ENCODE assay signal across 8 cellular contexts in the genomic region with DNA sequence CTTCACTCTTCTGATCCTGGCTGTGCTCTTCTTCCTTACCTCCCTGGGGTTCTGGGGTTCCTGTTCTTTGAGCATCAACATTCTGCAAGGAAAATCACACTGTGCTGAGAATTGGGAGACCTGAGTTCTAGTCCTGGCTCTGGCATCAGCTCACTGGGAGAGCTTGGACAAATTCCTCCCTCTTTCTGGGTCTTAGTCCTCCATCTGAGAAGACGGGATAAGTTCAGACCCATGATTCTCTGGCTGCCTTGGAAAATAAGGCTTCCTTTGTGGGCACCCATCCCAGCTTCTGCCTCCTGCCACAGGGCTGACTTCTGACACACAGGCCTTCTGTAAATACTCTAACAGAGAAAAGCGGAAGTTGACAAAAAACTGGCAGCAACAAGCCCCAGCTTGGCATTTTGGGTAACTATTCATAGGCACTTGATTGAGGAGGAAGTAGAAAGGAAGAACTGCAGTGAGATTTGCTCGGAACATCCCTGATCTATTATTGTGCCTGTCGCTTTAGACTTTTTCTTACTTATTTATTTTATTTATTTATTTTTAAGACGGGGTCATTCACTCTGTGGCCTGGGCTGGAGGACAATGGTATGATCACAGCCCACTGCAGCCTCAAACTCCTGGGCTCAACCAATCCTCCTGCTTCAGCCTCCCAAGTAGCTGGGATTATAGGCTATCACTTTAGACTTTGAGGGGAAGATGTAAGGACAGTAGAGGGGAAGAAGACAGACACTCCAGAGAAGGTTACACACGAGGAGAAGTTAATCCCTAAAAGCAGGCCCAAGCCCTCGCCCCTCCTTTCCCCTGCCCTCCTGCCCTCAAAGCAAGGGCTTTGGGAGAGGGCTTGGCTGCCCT. TPM values are rescaled to one million over a fixed set of nuclear protein-coding genes. Genes with fewer than 3 reads are reported as not detected.
A peak's percentile ranks its signal among the peaks of the same experiment; 100 is the strongest.
DNase-seq lines count a peak whose midpoint lies in the region; ATAC-seq, FAIRE-seq and TF ChIP-seq lines count a peak whose summit lies in the region.

No MANE protein-coding gene starts in this region.

- intact Hi-C loops in GM12878 (cut with micrococcal nuclease; ENCODE audit: unreplicated experiment) (no loop called here), left colon (cut with DNase I, micrococcal nuclease) (no loop called here)

- ATAC-seq in HG02763 (IDR thresholded peaks at IDR 0.05; ENCODE audit: unreplicated experiment): peak; percentile 52
- ATAC-seq in GM12878: peak; percentile 90
- peak; percentile 86 for ATAC-seq in left colon
- peak; percentile 81 for ATAC-seq in stimulated activated naive CD8-positive, alpha-beta T cell treated with anti-CD3 and anti-CD28 coated beads, Interleukin-15, Interleukin-2, amounts not matched to agents 100 U/mL and 50 U/mL, for 24 hours
- ATAC-seq in HG03520 (IDR thresholded peaks at IDR 0.05; ENCODE audit: unreplicated experiment): no peak

- DNase-seq in GM12891 (ENCODE audit: insufficient read length, low spot score): no peak
- no peak for DNase-seq in RWPE1 (ENCODE audit: low spot score)
- DNase-seq in GM12878 (ENCODE audit: low read depth, low spot score): no peak
- DNase-seq in left colon: peak; percentile 53 to 66
- DNase-seq in stimulated activated naive CD8-positive, alpha-beta T cell treated with anti-CD3 and anti-CD28 coated beads, Interleukin-15, Interleukin-2, amounts not matched to agents 100 U/mL and 50 U/mL, for 24 hours: peak; percentile 45
- no peak for DNase-seq in NCI-H128 (lab: John Stamatoyannopoulos, UW; ENCODE audit: unreplicated experiment)

- peak; percentile 54 for FAIRE-seq in GM12891 (lab: Jason Lieb, UNC)
- FAIRE-seq in GM12878 (lab: Jason Lieb, UNC): peak; percentile 49

- peaks cover 0 to 3% of the 10 kb centered on the region in 2 experiments; a peak in 1 of 4 replicates for H3K36me3 ChIP-seq in GM12878 (ENCODE audit: control insufficient read depth in 2 of 2, insufficient read depth in 2 of 2, low read length in 1 of 2)

- no peak; the same call in 1 of the 2 replicates for TF ChIP-seq RAD21 in GM12878 (IDR thresholded peaks at IDR 0.05; ENCODE audit: insufficient read depth, low read depth, low read length)

- H3K4me3 ChIP-seq in GM12878: 0 out of 2 replicates have a peak overlapping the region, but pooled peaks have one; percentile 20

- H3K27ac ChIP-seq in RWPE1 (peak overlapping the region; percentile 75), GM12878 (ENCODE audit: control insufficient read depth, insufficient read depth) (peak overlapping the region; percentile 89)

- H3K4me2 ChIP-seq in GM12878 (ENCODE audit: control insufficient read depth, insufficient read depth): peak overlapping the region; percentile 94

- peaks cover 16% of the 10 kb centered on the region for H3K4me1 ChIP-seq in GM12878 (ENCODE audit: control insufficient read depth, insufficient read depth, low read length)

- H3K27me3 ChIP-seq in GM12878 (replicated peaks in 1 of 2; ENCODE audit: control insufficient read depth in 2 of 2, insufficient read depth in 2 of 2, low read length in 1 of 2): no peaks in the 10 kb centered on the region

- TF ChIP-seq CTCF in RWPE1 (conservative IDR thresholded peaks at IDR 0.05; ENCODE audit: low read depth) (no peak), GM12878 (IDR thresholded peaks at IDR 0.05 in 2 of 3, conservative IDR thresholded peaks at IDR 0.05 in 1 of 3; ENCODE audit: control insufficient read depth in 2 of 3, extremely low read depth in 1 of 3, insufficient read depth in 1 of 3, low read depth in 3 of 3, low read length in 3 of 3) (no peak)

- SMC1A ChIA-PET in GM12878 (lab: Charles Lee; ENCODE audit: uncharacterized antibody, unreplicated experiment): interaction anchor here (1.0 to 3.0 kb wide), 14 partner anchors 9 to 181 kb away, joined by 3 to 35 read pairs (median 6); a partner anchor contains a TSS

- H3K79me2 ChIP-seq in GM12878 (ENCODE audit: control insufficient read depth, insufficient read depth, low read length): peaks cover 11% of the 10 kb centered on the region

- no peaks in the 10 kb centered on the region for H4K20me1 ChIP-seq in GM12878 (ENCODE audit: control insufficient read depth, insufficient read depth)

- TSS peak; percentile 95 for BruUV-seq in GM12878 (replicated peaks; lab: Mats Ljungman, UMichigan)

- H3K9me3 ChIP-seq in GM12878 (replicated peaks; ENCODE audit: control insufficient read depth, insufficient read depth, low read length): no peaks in the 10 kb centered on the region; the same call in 2 of the 3 replicates

- H2AFZ ChIP-seq in GM12878 (ENCODE audit: control insufficient read depth, low read depth, low read length): peak overlapping the region; percentile 40

- CTCF ChIA-PET in RWPE1 (lab: Yijun Ruan, JAX): no interaction called here
- CTCF ChIA-PET in GM12878 (lab: Yijun Ruan, JAX): interaction anchor here (0.8 to 1.8 kb wide), 8 partner anchors 9 to 40 kb away, joined by 3 to 11 read pairs (median 6); no protein-coding TSS in a partner anchor

- TF ChIP-seq POLR2A in GM12891 (IDR thresholded peaks at IDR 0.05; ENCODE audit: low read depth, low read length): peak; percentile 50; the same call in 1 of the 2 replicates
- TF ChIP-seq POLR2A in GM12878 (IDR thresholded peaks at IDR 0.05; ENCODE audit: low read depth, low read length): peak; percentile 51; the same call in 1 of the 2 replicates

- peak overlapping the region; percentile 63 for H3K9ac ChIP-seq in GM12878 (ENCODE audit: control insufficient read depth, insufficient read depth, low read length)

- RAD21 ChIA-PET in GM12878 (lab: Charles Lee; ENCODE audit: unreplicated experiment): interaction anchor here (0.7 to 3.8 kb wide), 14 partner anchors 9 to 292 kb away, joined by 3 to 26 read pairs (median 10); a partner anchor contains a TSS

- in situ Hi-C loops in GM12878 (cut with MboI): loop anchor here (5.0 kb wide), 1 partner anchor 42 kb away; no protein-coding TSS in a partner anchor

- no peak for TF ChIP-seq EP300 in GM12878 (IDR thresholded peaks at IDR 0.05; ENCODE audit: borderline replicate concordance in 1 of 2, control insufficient read depth in 1 of 2, low read depth in 2 of 2, low read length in 2 of 2)

- 16% methylated on average over 7 of the region's 7 CpGs for WGBS in GM12878 (ENCODE audit: insufficient coverage, insufficient replicate concordance, low lambda C conversion rate, missing lambda C conversion rate)

- POLR2A ChIA-PET in RWPE1 (lab: Yijun Ruan, JAX; ENCODE audit: low non-redundant PET) (no interaction called here), GM12878 (lab: Charles Lee) (interaction anchor here (0.5 to 5.0 kb wide), 15 partner anchors 10 to 462 kb away, joined by 3 to 81 read pairs (median 5); no protein-coding TSS in a partner anchor)

TF ChIP-seq in GM12891, 5 proteins besides CTCF, POLR2A, EP300 and RAD21:
- TF ChIP-seq POLR2AphosphoS5 (IDR thresholded peaks at IDR 0.05; ENCODE audit: low read depth, low read length) (no peak), TAF1 (IDR thresholded peaks at IDR 0.05; ENCODE audit: low read depth, low read length) (peak; percentile 58; the same call in 1 of the 2 replicates), PAX5 (IDR thresholded peaks at IDR 0.05; ENCODE audit: insufficient read depth, low read length, severe bottlenecking) (no peak), POU2F2 (IDR thresholded peaks at IDR 0.05; ENCODE audit: low read depth, low read length) (no peak), SPI1 (IDR thresholded peaks at IDR 0.05; ENCODE audit: low read depth, low read length) (peak; percentile 77)

TF ChIP-seq in GM12878, 131 proteins besides CTCF, POLR2A, EP300 and RAD21 (continues in another document):
- TF ChIP-seq SREBF2 (IDR thresholded peaks at IDR 0.05; ENCODE audit: low read length) (no peak), MEF2A (IDR thresholded peaks at IDR 0.05; ENCODE audit: insufficient read depth, low read depth, low read length) (no peak)
- TF ChIP-seq, protein P1, sequence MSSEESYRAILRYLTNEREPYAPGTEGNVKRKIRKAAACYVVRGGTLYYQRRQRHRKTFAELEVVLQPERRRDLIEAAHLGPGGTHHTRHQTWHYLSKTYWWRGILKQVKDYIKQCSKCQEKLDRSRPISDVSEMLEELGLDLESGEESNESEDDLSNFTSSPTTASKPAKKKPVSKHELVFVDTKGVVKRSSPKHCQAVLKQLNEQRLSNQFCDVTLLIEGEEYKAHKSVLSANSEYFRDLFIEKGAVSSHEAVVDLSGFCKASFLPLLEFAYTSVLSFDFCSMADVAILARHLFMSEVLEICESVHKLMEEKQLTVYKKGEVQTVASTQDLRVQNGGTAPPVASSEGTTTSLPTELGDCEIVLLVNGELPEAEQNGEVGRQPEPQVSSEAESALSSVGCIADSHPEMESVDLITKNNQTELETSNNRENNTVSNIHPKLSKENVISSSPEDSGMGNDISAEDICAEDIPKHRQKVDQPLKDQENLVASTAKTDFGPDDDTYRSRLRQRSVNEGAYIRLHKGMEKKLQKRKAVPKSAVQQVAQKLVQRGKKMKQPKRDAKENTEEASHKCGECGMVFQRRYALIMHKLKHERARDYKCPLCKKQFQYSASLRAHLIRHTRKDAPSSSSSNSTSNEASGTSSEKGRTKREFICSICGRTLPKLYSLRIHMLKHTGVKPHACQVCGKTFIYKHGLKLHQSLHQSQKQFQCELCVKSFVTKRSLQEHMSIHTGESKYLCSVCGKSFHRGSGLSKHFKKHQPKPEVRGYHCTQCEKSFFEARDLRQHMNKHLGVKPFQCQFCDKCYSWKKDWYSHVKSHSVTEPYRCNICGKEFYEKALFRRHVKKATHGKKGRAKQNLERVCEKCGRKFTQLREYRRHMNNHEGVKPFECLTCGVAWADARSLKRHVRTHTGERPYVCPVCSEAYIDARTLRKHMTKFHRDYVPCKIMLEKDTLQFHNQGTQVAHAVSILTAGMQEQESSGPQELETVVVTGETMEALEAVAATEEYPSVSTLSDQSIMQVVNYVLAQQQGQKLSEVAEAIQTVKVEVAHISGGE (CRISPR knock-in tag; IDR thresholded peaks at IDR 0.05): no peak

RNA-seq across cellular contexts. Expression of a gene that starts 7.9 kb away (rescaled TPM):
- 235 TPM for polyA plus RNA-seq in GM12891 (2012; ENCODE audit: low read depth, missing spikeins)
- total RNA-seq in GM12878 (2013; cell fraction: nucleolus; rRNA removed): 26.7 and 27.7 TPM in 2 replicates
- 64.0 and 84.2 TPM in 2 replicates for total RNA-seq in GM12878 (2014; rRNA removed)
- 45.5 and 47.3 TPM in 2 replicates for total RNA-seq in GM12878 (2014; rRNA removed; fragmentation: Illumina TruSeq; extraction: Trizol)
- total RNA-seq in GM12878 (2021): 494 and 497 TPM in 2 replicates
- 211 TPM for polyA plus RNA-seq in GM12878 (2011; ENCODE audit: low read depth)
- 83.5 and 121 TPM in 2 replicates for polyA plus RNA-seq in GM12878 (2011; rRNA removed)
- polyA plus RNA-seq in GM12878 (2011; cell fraction: cytosol; rRNA removed): 149 and 196 TPM in 2 replicates
- polyA plus RNA-seq in GM12878 (2011; cell fraction: nucleus; rRNA removed): 123 and 173 TPM in 2 replicates
- 433 and 458 TPM in 2 replicates for polyA plus RNA-seq in GM12878 (2012)
- polyA plus RNA-seq in GM12878 (2014; fragmentation: Illumina TruSeq; extraction: Trizol): 304 and 338 TPM in 2 replicates
- polyA plus RNA-seq in GM12878 (2014; fragmentation: Nextera tagmentation; extraction: Ambion mirVana): 10 to 100 TPM; 24.4 to 28.9 TPM
- polyA plus RNA-seq in GM12878 (2014; rRNA removed): 221 and 272 TPM in 2 replicates
- polyA plus RNA-seq in GM12878 (2016; fragmentation: Nextera tagmentation; extraction: Ambion mirVana): 100 to 1,000 TPM; 138 to 259 TPM
- 85.5 and 116 TPM in 2 replicates for polyA minus RNA-seq in GM12878 (2011; rRNA and poly(A)+ RNA removed)
- polyA minus RNA-seq in GM12878 (2011; cell fraction: cytosol; rRNA and poly(A)+ RNA removed): 83.9 and 87.5 TPM in 2 replicates
- 37.4 and 58.0 TPM in 2 replicates for polyA minus RNA-seq in GM12878 (2011; cell fraction: nucleus; rRNA and poly(A)+ RNA removed)
- total RNA-seq in left colon: 100 to 1,000 TPM; 263 to 293 TPM

Comparison
In these comparisons a context has a peak if more than half of its experiments do, and no peak if none do; other contexts are left out.
1. DNase-seq: peak in left colon (2 of 2) and stimulated activated naive CD8-positive, alpha-beta T cell treated with anti-CD3 and anti-CD28 coated beads, Interleukin-15, Interleukin-2, amounts not matched to agents 100 U/mL and 50 U/mL, for 24 hours (single experiment); none in GM12891 (single experiment), RWPE1 (single experiment), GM12878 (single experiment) and NCI-H128 (single experiment).